21 cellular contexts compared by ENCODE assay signal in the genomic region with DNA sequence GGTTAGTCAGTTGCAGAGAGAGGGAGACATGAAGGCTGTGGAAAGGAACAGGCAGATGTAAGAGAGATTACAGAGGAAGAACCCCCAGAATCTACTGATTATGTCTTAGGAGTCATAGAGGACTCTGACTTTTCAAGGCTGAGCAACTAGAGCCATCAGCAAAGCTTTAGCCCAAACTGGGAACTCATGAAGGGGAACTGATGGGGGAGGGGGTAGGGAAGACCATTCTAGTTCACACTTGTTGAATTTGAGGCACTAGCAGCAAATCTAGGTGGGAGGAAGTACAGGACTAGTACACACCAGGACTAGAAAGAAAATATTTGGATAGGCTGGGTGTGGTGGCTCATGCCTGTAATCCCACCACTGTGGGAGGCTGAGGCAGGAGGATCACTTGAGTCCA. TPM values are rescaled to one million over a fixed set of nuclear protein-coding genes. Genes with fewer than 3 reads are reported as not detected.
DNase-seq lines count a peak whose midpoint lies in the region; ATAC-seq and TF ChIP-seq lines count a peak whose summit lies in the region.
"Had no signal": no experiment of that assay in that cellular context is flagged by ENCODE, and none has a peak within 500 bp of the region (broad histone marks: within the 10 kb centered on the region; RNA-seq: fewer than 3 reads in every experiment).

No MANE protein-coding gene starts in this region.

- CTCF ChIA-PET in WTC11 (lab: Charles Lee): interaction anchor here (1.2 to 2.1 kb wide), 3 partner anchors 54 to 68 kb away, joined by 4 to 6 read pairs (median 4); no protein-coding TSS in a partner anchor

- peaks cover 55% of the 10 kb centered on the region for H3K36me3 Mint-ChIP-seq in natural killer cell treated with Interleukin-12 subunit alpha and Interleukin-12 subunit beta and Interleukin-15 and Interleukin-18, amount 100 ng/mL, for 72 hours
- H3K36me3 Mint-ChIP-seq in natural killer cell: no peaks in the 10 kb centered on the region
- peaks cover 10% of the 10 kb centered on the region for H3K36me3 Mint-ChIP-seq in WTC11

- H3K4me1 ChIP-seq in breast epithelium (peaks cover 11 to 12% of the 10 kb centered on the region in 2 donors), osteoblast (ENCODE audit: insufficient read depth, low read length) (peaks cover 23% of the 10 kb centered on the region), uterus (peaks cover 0 to 24% of the 10 kb centered on the region in 2 donors)
- H3K4me1 ChIP-seq: SJCRH30 had no signal

- ATAC-seq in natural killer cell treated with Interleukin-12 subunit alpha and Interleukin-12 subunit beta and Interleukin-15 and Interleukin-18, amount 100 ng/mL, for 72 hours: no peak
- ATAC-seq in natural killer cell (no peak), WTC11 (no peak), GM19467 (IDR thresholded peaks at IDR 0.05; ENCODE audit: unreplicated experiment) (no peak)
- ATAC-seq: PC-3 had no signal

- intact Hi-C loops in natural killer cell (cut with micrococcal nuclease): no loop called here
- intact Hi-C loops in breast epithelium (cut with DNase I; ENCODE audit: low total_unique reads): no loop called here
- intact Hi-C loops in uterus (cut with DNase I; ENCODE audit: low total_unique reads): no loop called here

- peak overlapping the region; percentile 26 to 69 for H3K27ac ChIP-seq in breast epithelium
- H3K27ac ChIP-seq in osteoblast (ENCODE audit: low read depth, low read length): peak overlapping the region; percentile 18
- H3K27ac ChIP-seq in uterus: peak overlapping the region; percentile 2 to 30
- H3K27ac ChIP-seq: HL-60, SJCRH30 had no signal

- peak overlapping the region; percentile 13 for H3K4me3 Mint-ChIP-seq in natural killer cell treated with Interleukin-12 subunit alpha and Interleukin-12 subunit beta and Interleukin-15 and Interleukin-18, amount 100 ng/mL, for 72 hours
- H3K4me3 Mint-ChIP-seq in natural killer cell (no peak overlapping the region), WTC11 (no peak overlapping the region)
- H3K4me3 Mint-ChIP-seq: CD4-positive, alpha-beta T cell had no signal

- POLR2A ChIA-PET in WTC11 (lab: Charles Lee): interaction anchor here (1.1 kb wide), 1 partner anchor 87 kb away, joined by 3 read pairs; a partner anchor contains a TSS

- H3K27me3 ChIP-seq in breast epithelium (no peaks in the 10 kb centered on the region), osteoblast (ENCODE audit: insufficient read depth, low read length) (no peaks in the 10 kb centered on the region), uterus (no peaks in the 10 kb centered on the region)
- H3K27me3 ChIP-seq: SJCRH30 had no signal

- H2AFZ ChIP-seq in osteoblast (ENCODE audit: low read length): no peak overlapping the region
- H2AFZ ChIP-seq: GM23248 had no signal

- peaks cover 20% of the 10 kb centered on the region for H3K36me3 ChIP-seq in breast epithelium
- H3K36me3 ChIP-seq in osteoblast (ENCODE audit: insufficient read depth, low read length): peaks cover 55% of the 10 kb centered on the region
- H3K36me3 ChIP-seq in uterus: no peaks in the 10 kb centered on the region

- H3K9me3 ChIP-seq in breast epithelium: no peaks in the 10 kb centered on the region
- H3K9me3 ChIP-seq in osteoblast (ENCODE audit: low read depth, low read length): no peaks in the 10 kb centered on the region
- no peaks in the 10 kb centered on the region for H3K9me3 ChIP-seq in uterus
- H3K9me3 ChIP-seq: SJCRH30 had no signal

- peaks cover 32 to 56% of the 10 kb centered on the region in 2 donors for H3K4me1 Mint-ChIP-seq in natural killer cell treated with Interleukin-12 subunit alpha and Interleukin-12 subunit beta and Interleukin-15 and Interleukin-18, amount 100 ng/mL, for 72 hours (ENCODE audit: low read depth in 2 of 2)
- H3K4me1 Mint-ChIP-seq in natural killer cell (no peaks in the 10 kb centered on the region), WTC11 (no peaks in the 10 kb centered on the region)

- no peak overlapping the region for H3K4me2 ChIP-seq in osteoblast (ENCODE audit: insufficient read depth, low read length)

- no peak for TF ChIP-seq POLR2A in breast epithelium (IDR thresholded peaks at IDR 0.05)
- TF ChIP-seq POLR2A in uterus (IDR thresholded peaks at IDR 0.05): no peak

- peak overlapping the region; percentile 27 to 67 for H3K27ac Mint-ChIP-seq in natural killer cell treated with Interleukin-12 subunit alpha and Interleukin-12 subunit beta and Interleukin-15 and Interleukin-18, amount 100 ng/mL, for 72 hours
- H3K27ac Mint-ChIP-seq in natural killer cell (no peak overlapping the region), WTC11 (no peak overlapping the region)
- H3K27ac Mint-ChIP-seq: CD4-positive, alpha-beta T cell had no signal

- H3K27me3 Mint-ChIP-seq in natural killer cell treated with Interleukin-12 subunit alpha and Interleukin-12 subunit beta and Interleukin-15 and Interleukin-18, amount 100 ng/mL, for 72 hours: no peaks in the 10 kb centered on the region
- no peaks in the 10 kb centered on the region for H3K27me3 Mint-ChIP-seq in natural killer cell (ENCODE audit: low read depth in 2 of 2)
- no peaks in the 10 kb centered on the region for H3K27me3 Mint-ChIP-seq in WTC11 (ENCODE audit: low read depth)
- H3K27me3 Mint-ChIP-seq: CD4-positive, alpha-beta T cell had no signal

- H3K4me3 ChIP-seq in breast epithelium (no peak overlapping the region), osteoblast (ENCODE audit: insufficient read depth, low read length) (no peak overlapping the region), uterus (no peak overlapping the region)
- H3K4me3 ChIP-seq: GM23248, SJCRH30 had no signal

- no peak for TF ChIP-seq CTCF in natural killer cell (IDR thresholded peaks at IDR 0.05)
- no peak for TF ChIP-seq CTCF in breast epithelium (IDR thresholded peaks at IDR 0.05)
- no peak for TF ChIP-seq CTCF in osteoblast (IDR thresholded peaks at IDR 0.05; ENCODE audit: extremely low read depth, low read depth, low read length)
- no peak for TF ChIP-seq CTCF in uterus (IDR thresholded peaks at IDR 0.05)
- no peak for TF ChIP-seq CTCF in WTC11 (IDR thresholded peaks at IDR 0.05)

- no peak for DNase-seq in natural killer cell treated with Interleukin-12 subunit alpha and Interleukin-12 subunit beta and Interleukin-15 and Interleukin-18, amount 100 ng/mL, for 72 hours (ENCODE audit: low spot score)
- no peak for DNase-seq in natural killer cell
- no peak for DNase-seq in breast epithelium (ENCODE audit: low spot score in 2 of 2)
- DNase-seq in osteoblast (ENCODE audit: insufficient read length, low spot score, missing footprints): no peak
- DNase-seq in uterus: no peak
- no peak for DNase-seq in WTC11 (ENCODE audit: low spot score)
- DNase-seq in NCI-H2196 treated with DMSO at 0.1 percent for 48 hours (lab: John Stamatoyannopoulos, UW; ENCODE audit: unreplicated experiment): no peak
- DNase-seq: ACHN; AML-193; CD4-positive, alpha-beta T cell; GM23248; HCEC 1CT; MV-4-11; NCI-H1417; NCI-H1930; NCI-H2171 treated with DMSO at 0.1 percent for 48 hours; NCI-H774; PC-3; SJCRH30 had no signal

- peaks cover 63% of the 10 kb centered on the region for H3K79me2 ChIP-seq in osteoblast (ENCODE audit: insufficient read depth, low read length)

- H4K20me1 ChIP-seq in osteoblast (ENCODE audit: insufficient read depth, low read length): peaks cover 8% of the 10 kb centered on the region

- no peaks in the 10 kb centered on the region for H3K9me3 Mint-ChIP-seq in natural killer cell treated with Interleukin-12 subunit alpha and Interleukin-12 subunit beta and Interleukin-15 and Interleukin-18, amount 100 ng/mL, for 72 hours
- no peaks in the 10 kb centered on the region for H3K9me3 Mint-ChIP-seq in natural killer cell
- no peaks in the 10 kb centered on the region for H3K9me3 Mint-ChIP-seq in WTC11
- H3K9me3 Mint-ChIP-seq: CD4-positive, alpha-beta T cell had no signal

TF ChIP-seq in WTC11, 78 proteins besides CTCF, POLR2A, EP300 and RAD21:
- TF ChIP-seq ZNF317 (CRISPR knock-in tag; IDR thresholded peaks at IDR 0.05; ENCODE audit: borderline replicate concordance, low read depth) (no peak), ELF4 (CRISPR knock-in tag; IDR thresholded peaks at IDR 0.05; ENCODE audit: low read depth) (no peak), ATF1 (CRISPR knock-in tag; IDR thresholded peaks at IDR 0.05) (no peak)
- TF ChIP-seq, protein P1, sequence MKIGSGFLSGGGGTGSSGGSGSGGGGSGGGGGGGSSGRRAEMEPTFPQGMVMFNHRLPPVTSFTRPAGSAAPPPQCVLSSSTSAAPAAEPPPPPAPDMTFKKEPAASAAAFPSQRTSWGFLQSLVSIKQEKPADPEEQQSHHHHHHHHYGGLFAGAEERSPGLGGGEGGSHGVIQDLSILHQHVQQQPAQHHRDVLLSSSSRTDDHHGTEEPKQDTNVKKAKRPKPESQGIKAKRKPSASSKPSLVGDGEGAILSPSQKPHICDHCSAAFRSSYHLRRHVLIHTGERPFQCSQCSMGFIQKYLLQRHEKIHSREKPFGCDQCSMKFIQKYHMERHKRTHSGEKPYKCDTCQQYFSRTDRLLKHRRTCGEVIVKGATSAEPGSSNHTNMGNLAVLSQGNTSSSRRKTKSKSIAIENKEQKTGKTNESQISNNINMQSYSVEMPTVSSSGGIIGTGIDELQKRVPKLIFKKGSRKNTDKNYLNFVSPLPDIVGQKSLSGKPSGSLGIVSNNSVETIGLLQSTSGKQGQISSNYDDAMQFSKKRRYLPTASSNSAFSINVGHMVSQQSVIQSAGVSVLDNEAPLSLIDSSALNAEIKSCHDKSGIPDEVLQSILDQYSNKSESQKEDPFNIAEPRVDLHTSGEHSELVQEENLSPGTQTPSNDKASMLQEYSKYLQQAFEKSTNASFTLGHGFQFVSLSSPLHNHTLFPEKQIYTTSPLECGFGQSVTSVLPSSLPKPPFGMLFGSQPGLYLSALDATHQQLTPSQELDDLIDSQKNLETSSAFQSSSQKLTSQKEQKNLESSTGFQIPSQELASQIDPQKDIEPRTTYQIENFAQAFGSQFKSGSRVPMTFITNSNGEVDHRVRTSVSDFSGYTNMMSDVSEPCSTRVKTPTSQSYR (CRISPR knock-in tag; IDR thresholded peaks at IDR 0.05): no peak

RNA-seq across cellular contexts. Expression of a gene that starts 10.1 kb away (rescaled TPM):
- total RNA-seq in natural killer cell treated with Interleukin-12 subunit alpha and Interleukin-12 subunit beta and Interleukin-15 and Interleukin-18, amount 100 ng/mL, for 72 hours: 100 to 1,000 TPM; 161 to 224 TPM
- total RNA-seq in natural killer cell: 10 to 100 TPM; 10.8 to 35.7 (median 17.1) TPM
- total RNA-seq in breast epithelium: 100 to 1,000 TPM; 293 to 580 (median 571) TPM
- 368 and 433 TPM in 2 replicates for total RNA-seq in osteoblast
- total RNA-seq in uterus: 100 to 1,000 TPM in 3 of 4 donors, 10 to 100 TPM in 1; 71.9 to 486 (median 216) TPM
- total RNA-seq in WTC11 (2021): 5.8 to 6.7 TPM (median 6.5 TPM) in 3 replicates

RNA-seq across cellular contexts. Expression of a gene that starts 52.2 kb away (rescaled TPM):
- 10 to 100 TPM; 27.7 to 60.6 TPM for total RNA-seq in natural killer cell treated with Interleukin-12 subunit alpha and Interleukin-12 subunit beta and Interleukin-15 and Interleukin-18, amount 100 ng/mL, for 72 hours
- total RNA-seq in natural killer cell: 1 to 10 TPM in 1 of 3 donors, under 1 TPM in 2; 0.15 to 1.9 (median 0.54) TPM
- total RNA-seq in breast epithelium: 1 to 10 TPM in 1 of 3 donors, under 1 TPM in 2; under 0.01 to 1.8 (median 0.15) TPM
- 4.1 and 5.1 TPM in 2 replicates for total RNA-seq in osteoblast
- total RNA-seq in uterus: 10 to 100 TPM in 1 of 4 donors, under 1 TPM in 1, not detected in 2; 0.29 to 22.1 TPM
- 130 to 141 TPM (median 132 TPM) in 3 replicates for total RNA-seq in WTC11 (2021)

Comparison
In these comparisons a context has a peak if more than half of its experiments do, and no peak if none do; other contexts are left out.
1. H3K27ac Mint-ChIP-seq: peak in natural killer cell treated with Interleukin-12 subunit alpha and Interleukin-12 subunit beta and Interleukin-15 and Interleukin-18, amount 100 ng/mL, for 72 hours (2 of 2); none in natural killer cell (0 of 2) and WTC11 (single experiment).
2. Peak in every context shown above with its lines, with median percentiles within 50 percentile points of each other: H3K27ac ChIP-seq.